ENCODE assay signal across 8 cellular contexts in genomic region chr1:25247829-25248754, GRCh38. TPM values are rescaled to one million over a fixed set of nuclear protein-coding genes. Genes with fewer than 3 reads are reported as not detected.
DNase-seq lines count a peak whose midpoint lies in the region; ATAC-seq and TF ChIP-seq lines count a peak whose summit lies in the region.

No MANE protein-coding gene starts in this region.

- H2AFZ ChIP-seq in Karpas-422 (ENCODE audit: low read length): peak overlapping the region; percentile 76
- peak overlapping the region; percentile 87 for H2AFZ ChIP-seq in osteoblast (ENCODE audit: low read length)

- H3K27me3 Mint-ChIP-seq in effector memory CD8-positive, alpha-beta T cell: no peaks in the 10 kb centered on the region

- H3K36me3 Mint-ChIP-seq in effector memory CD8-positive, alpha-beta T cell (ENCODE audit: insufficient read depth): peaks cover 59% of the 10 kb centered on the region

- peaks cover 36 to 39% of the 10 kb centered on the region in 2 donors for H3K4me1 Mint-ChIP-seq in effector memory CD8-positive, alpha-beta T cell (ENCODE audit: low read depth in 2 of 2)

- H3K9ac ChIP-seq in Karpas-422 (ENCODE audit: low read length): peak overlapping the region; percentile 84

- ATAC-seq in left cardiac atrium (no peak), HG02588 (IDR thresholded peaks at IDR 0.05; ENCODE audit: unreplicated experiment) (no peak)
- ATAC-seq in effector memory CD8-positive, alpha-beta T cell (replicated peaks): peak; percentile 34

- no peaks in the 10 kb centered on the region for H3K9me3 Mint-ChIP-seq in effector memory CD8-positive, alpha-beta T cell

- intact Hi-C loops in left cardiac atrium (cut with DNase I): no loop called here

- no peaks in the 10 kb centered on the region for H3K9me2 ChIP-seq in Karpas-422 (replicated peaks; ENCODE audit: insufficient read depth, low read length)

- H3K4me1 ChIP-seq in right atrium auricular region (peaks cover 6 to 24% of the 10 kb centered on the region in 2 donors), Karpas-422 (ENCODE audit: low read length) (peaks cover 41% of the 10 kb centered on the region), osteoblast (ENCODE audit: insufficient read depth, low read length) (peaks cover 21% of the 10 kb centered on the region)

- peaks cover 23% of the 10 kb centered on the region for H4K20me1 ChIP-seq in Karpas-422 (ENCODE audit: insufficient read depth, low read depth, low read length)
- H4K20me1 ChIP-seq in osteoblast (ENCODE audit: insufficient read depth, low read length): peaks cover 38% of the 10 kb centered on the region

- H3K27ac Mint-ChIP-seq in effector memory CD8-positive, alpha-beta T cell: peak overlapping the region; percentile 99 to 100

- TF ChIP-seq CTCF in right atrium auricular region (IDR thresholded peaks at IDR 0.05) (peak in 1 of 2 donors; percentile 12), osteoblast (IDR thresholded peaks at IDR 0.05; ENCODE audit: extremely low read depth, low read depth, low read length) (no peak)

- H3K27me3 ChIP-seq in right atrium auricular region (no peaks in the 10 kb centered on the region), Karpas-422 (ENCODE audit: low read length) (no peaks in the 10 kb centered on the region), osteoblast (ENCODE audit: insufficient read depth, low read length) (no peaks in the 10 kb centered on the region)

- peak overlapping the region; percentile 95 for H3K4me2 ChIP-seq in Karpas-422 (ENCODE audit: low read depth, low read length, poor library complexity, severe bottlenecking)
- peak overlapping the region; percentile 87 for H3K4me2 ChIP-seq in osteoblast (ENCODE audit: insufficient read depth, low read length)

- DNase-seq in right atrium auricular region (ENCODE audit: low spot score) (no peak), left cardiac atrium (no peak), Karpas-422 (no peak), osteoblast (ENCODE audit: insufficient read length, low spot score, missing footprints) (peak; percentile 69), dedifferentiated amniotic fluid mesenchymal stem cell (ENCODE audit: extremely low spot score) (no peak), NCI-H2081 treated with DMSO at 0.1 percent for 48 hours (lab: John Stamatoyannopoulos, UW) (no peak)
- DNase-seq in effector memory CD8-positive, alpha-beta T cell: no peak

- H3K36me3 ChIP-seq in right atrium auricular region: peaks cover 30% of the 10 kb centered on the region
- peaks cover 35% of the 10 kb centered on the region for H3K36me3 ChIP-seq in Karpas-422 (ENCODE audit: insufficient read depth, low read length)
- peaks cover 28% of the 10 kb centered on the region for H3K36me3 ChIP-seq in osteoblast (ENCODE audit: insufficient read depth, low read length)

- peak overlapping the region; percentile 99 to 100 for H3K27ac ChIP-seq in right atrium auricular region
- H3K27ac ChIP-seq in Karpas-422 (ENCODE audit: low read length): peak overlapping the region; percentile 35
- H3K27ac ChIP-seq in osteoblast (ENCODE audit: low read depth, low read length): peak overlapping the region; percentile 68

- H3K4me3 Mint-ChIP-seq in effector memory CD8-positive, alpha-beta T cell: peak overlapping the region; percentile 96 to 98

- no peaks in the 10 kb centered on the region for H3K9me3 ChIP-seq in right atrium auricular region
- H3K9me3 ChIP-seq in Karpas-422 (ENCODE audit: low read length): no peaks in the 10 kb centered on the region
- no peaks in the 10 kb centered on the region for H3K9me3 ChIP-seq in osteoblast (ENCODE audit: low read depth, low read length)

- H3K4me3 ChIP-seq in right atrium auricular region (peak overlapping the region; percentile 82 to 95), Karpas-422 (ENCODE audit: low read length) (peak overlapping the region; percentile 100), osteoblast (ENCODE audit: insufficient read depth, low read length) (peak overlapping the region; percentile 100)

- H3K79me2 ChIP-seq in Karpas-422 (ENCODE audit: low read length): peaks cover 36% of the 10 kb centered on the region
- peaks cover 40% of the 10 kb centered on the region for H3K79me2 ChIP-seq in osteoblast (ENCODE audit: insufficient read depth, low read length)

RNA-seq across cellular contexts. Expression of gene RSRP1, which starts 0.8 kb away (rescaled TPM):
- total RNA-seq in right atrium auricular region: 10 to 100 TPM; 23.5 to 27.7 TPM
- total RNA-seq in left cardiac atrium: 10 to 100 TPM; 40.3 to 57.4 TPM
- total RNA-seq in Karpas-422 (2014; rRNA removed; shearing (Covaris generic); ENCODE audit: low replicate concordance): 151 and 155 TPM in 2 replicates
- total RNA-seq in osteoblast: 102 and 103 TPM in 2 replicates

RNA-seq across cellular contexts. Expression of gene SYF2, which starts 15.8 kb away (rescaled TPM):
- total RNA-seq in right atrium auricular region (10 to 100 TPM; 34.3 to 37.2 TPM), left cardiac atrium (10 to 100 TPM; 31.8 to 37.3 TPM), osteoblast (39.4 and 41.5 TPM in 2 replicates)
- total RNA-seq in Karpas-422 (2014; rRNA removed; shearing (Covaris generic); ENCODE audit: low replicate concordance): 57.4 and 62.6 TPM in 2 replicates

RNA-seq across cellular contexts. Expression of gene RHD, which starts 24.2 kb away (rescaled TPM):
- total RNA-seq in right atrium auricular region (under 1 TPM in 1 of 2 donors, not detected in 1; 0.59 TPM), left cardiac atrium (under 1 TPM in 1 of 2 donors, not detected in 1; 0.09 TPM), osteoblast (not detected in 2 replicates)
- 0.26 TPM in 1 of 2 replicates, not detected in the other for total RNA-seq in Karpas-422 (2014; rRNA removed; shearing (Covaris generic); ENCODE audit: low replicate concordance)

Comparison
In these comparisons a context has a peak if more than half of its experiments do, and no peak if none do; other contexts are left out.
1. H3K27ac ChIP-seq: peak in every context shown above with its lines; median percentile 100 in right atrium auricular region; 68 in osteoblast; 35 in Karpas-422.